8 cellular contexts compared by ENCODE assay signal in genomic region chr12:75720807-75721206, GRCh38.
DNase-seq lines count a peak whose midpoint lies in the region; ATAC-seq and TF ChIP-seq lines count a peak whose summit lies in the region.

No MANE protein-coding gene starts in this region.

- H4K20me1 ChIP-seq in mammary epithelial cell (ENCODE audit: insufficient read depth, low read length) (no peaks in the 10 kb centered on the region), neural progenitor cell (ENCODE audit: low read depth) (no peaks in the 10 kb centered on the region)

- H3K4me3 ChIP-seq in mammary epithelial cell (replicated peaks in 1 of 3; ENCODE audit: insufficient read depth in 1 of 3, low read depth in 2 of 3, low read length in 3 of 3) (no peak overlapping the region), neural progenitor cell (no peak overlapping the region)

- intact Hi-C loops in mammary epithelial cell (cut with micrococcal nuclease) = loop anchor here (1.0 to 10.0 kb wide), 7 partner anchors 30 to 626 kb away; partner anchors contain the start of gene BBS10

- dilution Hi-C loops in mammary epithelial cell (cut with HindIII; ENCODE audit: low sequenced_read_pairs) = no loop called here

- H3K4me2 ChIP-seq in mammary epithelial cell (ENCODE audit: insufficient read depth, low read depth, low read length) = peak overlapping the region; percentile 56
- peak overlapping the region; percentile 12 for H3K4me2 ChIP-seq in neural progenitor cell

- H3K9ac ChIP-seq in mammary epithelial cell (ENCODE audit: insufficient read depth, low read length) = peak overlapping the region; percentile 47
- no peak overlapping the region for H3K9ac ChIP-seq in neural progenitor cell

- H2AFZ ChIP-seq in mammary epithelial cell (ENCODE audit: low read depth, low read length) (peak overlapping the region; percentile 14), neural progenitor cell (replicated peaks) (no peak overlapping the region)

- no peaks in the 10 kb centered on the region for H3K36me3 Mint-ChIP-seq in neural progenitor cell

- DNase-seq in HT-29 (ENCODE audit: low spot score) (peak; percentile 44), NCI-H2171 treated with DMSO at 0.1 percent for 48 hours (lab: John Stamatoyannopoulos, UW) (peak; percentile 94), mammary epithelial cell (peak; percentile 93), neural progenitor cell (ENCODE audit: low spot score) (peak; percentile 22), NCI-H1436 (lab: John Stamatoyannopoulos, UW) (no peak)

- WGBS in mammary epithelial cell (ENCODE audit: low coverage, missing lambda C conversion rate) = 0% methylated on average over 4 of the region's 4 CpGs

- H3K4me1 ChIP-seq in mammary epithelial cell (ENCODE audit: insufficient read depth, low read length) = peaks cover 56% of the 10 kb centered on the region
- peaks cover 15% of the 10 kb centered on the region for H3K4me1 ChIP-seq in neural progenitor cell

- H3K79me2 ChIP-seq in mammary epithelial cell (ENCODE audit: insufficient read depth, low read length) (no peaks in the 10 kb centered on the region), neural progenitor cell (ENCODE audit: low read depth) (no peaks in the 10 kb centered on the region)

- H3K27ac Mint-ChIP-seq in neural progenitor cell = peak overlapping the region; percentile 82

- no TSS peak for BruUV-seq in mammary epithelial cell (replicated peaks; lab: Mats Ljungman, UMichigan)

- no peak for ATAC-seq in HG02970 (IDR thresholded peaks at IDR 0.05; ENCODE audit: low FRiP score, unreplicated experiment)
- no peak for ATAC-seq in HG03135 (IDR thresholded peaks at IDR 0.05; ENCODE audit: unreplicated experiment)
- no peak for ATAC-seq in HG02840 (IDR thresholded peaks at IDR 0.05; ENCODE audit: low FRiP score, unreplicated experiment)

- no peaks in the 10 kb centered on the region for H3K36me3 ChIP-seq in mammary epithelial cell (ENCODE audit: insufficient read depth, low read length)
- no peaks in the 10 kb centered on the region for H3K36me3 ChIP-seq in neural progenitor cell

- H3K4me3 Mint-ChIP-seq in neural progenitor cell = peak overlapping the region; percentile 55

- peaks cover 10% of the 10 kb centered on the region for H3K27me3 Mint-ChIP-seq in neural progenitor cell (ENCODE audit: insufficient read depth, low read depth)

- in situ Hi-C loops in mammary epithelial cell (cut with MboI; ENCODE audit: low sequenced_read_pairs in 2 of 2) = no loop called here

- CTCF ChIA-PET in mammary epithelial cell (lab: Charles Lee; ENCODE audit: low non-redundant PET) = no interaction called here

- H3F3A ChIP-seq in neural progenitor cell (ENCODE audit: low read depth) = peaks cover 10% of the 10 kb centered on the region

- H3K9me3 Mint-ChIP-seq in neural progenitor cell = no peaks in the 10 kb centered on the region

- TF ChIP-seq CTCF in mammary epithelial cell (conservative IDR thresholded peaks at IDR 0.05 in 1 of 2, IDR thresholded peaks at IDR 0.05 in 1 of 2; ENCODE audit: extremely low read depth in 1 of 2, insufficient read depth in 1 of 2, low read depth in 1 of 2, low read length in 2 of 2) (no peak), neural progenitor cell (IDR thresholded peaks at IDR 0.05) (no peak)

- H3K27ac ChIP-seq in mammary epithelial cell (ENCODE audit: insufficient read depth, low read depth, low read length) (peak overlapping the region; percentile 88), neural progenitor cell (no peak overlapping the region)

- H3K9me3 ChIP-seq in mammary epithelial cell (replicated peaks; ENCODE audit: insufficient read depth, low read length) (no peaks in the 10 kb centered on the region), neural progenitor cell (ENCODE audit: low read depth) (no peaks in the 10 kb centered on the region)

- H3K27me3 ChIP-seq in mammary epithelial cell (ENCODE audit: insufficient read depth, low read length) = no peaks in the 10 kb centered on the region
- no peaks in the 10 kb centered on the region for H3K27me3 ChIP-seq in neural progenitor cell

- H3K4me1 Mint-ChIP-seq in neural progenitor cell = peaks cover 59% of the 10 kb centered on the region
